In genomic region chr1:153610334-153611023, GRCh38 we compare ENCODE assay signal across 8 cellular contexts. TPM values are rescaled to one million over a fixed set of nuclear protein-coding genes. Genes with fewer than 3 reads are reported as not detected.
A peak's percentile ranks its signal among the peaks of the same experiment; 100 is the strongest.
DNase-seq lines count a peak whose midpoint lies in the region; ATAC-seq and TF ChIP-seq lines count a peak whose summit lies in the region.
"Had no signal": no experiment of that assay in that cellular context is flagged by ENCODE, and none has a peak within 500 bp of the region (broad histone marks: within the 10 kb centered on the region; RNA-seq: fewer than 3 reads in every experiment).

No MANE protein-coding gene starts in this region.

- intact Hi-C loops in ascending aorta (cut with DNase I), result loop anchor here (10.0 kb wide), 1 partner anchor 256 kb away; the partner anchor contains the start of gene S100A9

- TF ChIP-seq CTCF in ascending aorta (IDR thresholded peaks at IDR 0.05), result no peak

- peaks cover 14 to 24% of the 10 kb centered on the region in 2 donors for H3K36me3 ChIP-seq in ascending aorta
- H3K36me3 ChIP-seq in mucosa of rectum (ENCODE audit: control insufficient read depth in 2 of 2, insufficient read depth in 2 of 2, low read length in 2 of 2), result peaks cover 14 to 15% of the 10 kb centered on the region in 2 donors

- H3K4me1 ChIP-seq in ascending aorta (peaks cover 7 to 38% of the 10 kb centered on the region in 2 donors), mucosa of rectum (ENCODE audit: control insufficient read depth in 2 of 2, insufficient read depth in 2 of 2, low read length in 2 of 2) (peaks cover 40 to 58% of the 10 kb centered on the region in 2 donors)

- H3K27me3 ChIP-seq in ascending aorta (no peaks in the 10 kb centered on the region), mucosa of rectum (ENCODE audit: control insufficient read depth in 2 of 2, insufficient read depth in 2 of 2, low read length in 2 of 2) (no peaks in the 10 kb centered on the region)

- H3K9ac ChIP-seq in mucosa of rectum (ENCODE audit: low read depth in 1 of 2, low read length in 2 of 2), result no peak overlapping the region

- H3K9me3 ChIP-seq in ascending aorta (no peaks in the 10 kb centered on the region), mucosa of rectum (ENCODE audit: control insufficient read depth in 2 of 2, low read length in 2 of 2) (no peaks in the 10 kb centered on the region)

- DNase-seq in CD1c-positive myeloid dendritic cell (ENCODE audit: extremely low spot score) (peak; percentile 56), ascending aorta (ENCODE audit: low spot score in 2 of 2) (no peak), T-helper 1 cell (no peak), amniotic stem cell (lab: John Stamatoyannopoulos, UW) (no peak)
- DNase-seq: activated CD4-positive, alpha-beta T cell treated with anti-CD3 and anti-CD28 coated beads, Interleukin-2, amount 50 U/mL, for 1 hour had no signal

- H3K4me3 ChIP-seq in ascending aorta (peak overlapping the region; percentile 7 to 75), mucosa of rectum (ENCODE audit: low read length in 2 of 2) (peak overlapping the region; percentile 12 to 44)
- H3K4me3 ChIP-seq: GM23338 had no signal

- H3K27ac ChIP-seq in ascending aorta, result peak overlapping the region; percentile 90 to 96
- H3K27ac ChIP-seq in mucosa of rectum (ENCODE audit: low read depth in 2 of 2, low read length in 2 of 2), result peak overlapping the region; percentile 95 to 97

- ATAC-seq in HG02840 (IDR thresholded peaks at IDR 0.05; ENCODE audit: low FRiP score, unreplicated experiment), result no peak
- ATAC-seq: GM23338 had no signal

RNA-seq across cellular contexts. Expression of gene S100A16, which starts 2.5 kb away (rescaled TPM):
- total RNA-seq in ascending aorta, result 364 TPM

RNA-seq across cellular contexts. Expression of gene S100A14, which starts 5.6 kb away (rescaled TPM):
- 1.5 TPM for total RNA-seq in ascending aorta

RNA-seq across cellular contexts. Expression of gene S100A13, which starts 16.8 kb away (rescaled TPM):
- total RNA-seq in ascending aorta, result 89.7 TPM

RNA-seq across cellular contexts. Expression of gene S100A1, which starts 17.8 kb away (rescaled TPM):
- not detected for total RNA-seq in ascending aorta

RNA-seq across cellular contexts. Expression of gene CHTOP, which starts 23.4 kb away (rescaled TPM):
- total RNA-seq in ascending aorta, result 58.9 TPM
